In the genomic region with DNA sequence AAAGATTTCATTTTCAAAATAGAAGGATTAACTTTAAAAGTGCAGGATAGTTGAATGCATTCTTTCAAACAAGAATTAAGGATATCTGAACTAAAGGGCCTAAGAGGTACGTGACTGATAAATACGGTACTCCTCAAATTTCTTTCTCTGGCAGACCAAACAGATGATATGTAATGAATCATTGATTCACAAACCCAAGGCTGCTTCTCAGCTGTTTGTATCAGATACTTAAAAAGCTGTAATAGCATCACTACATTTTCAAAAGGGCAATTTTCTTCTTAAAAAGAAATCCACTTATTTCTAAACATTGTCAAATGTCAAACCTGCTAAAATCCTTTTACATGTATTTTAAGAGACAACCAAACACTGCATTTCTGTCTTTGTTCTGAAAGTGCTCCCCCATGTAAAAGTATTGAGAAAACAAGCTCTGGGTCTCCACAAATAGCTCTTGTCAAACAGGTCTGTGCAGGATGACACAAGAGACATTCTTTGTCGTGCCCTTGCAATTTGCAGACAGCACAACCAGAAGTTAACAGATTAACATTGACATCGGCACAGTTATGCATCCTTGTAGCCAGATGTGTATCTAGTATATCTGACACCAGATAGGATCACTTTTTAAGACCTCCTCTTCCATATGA, we compare ENCODE assay signal across 28 cellular contexts.
A peak's percentile ranks its signal among the peaks of the same experiment; 100 is the strongest.
DNase-seq lines count a peak whose midpoint lies in the region; ATAC-seq and TF ChIP-seq lines count a peak whose summit lies in the region.
"Had no signal": no experiment of that assay in that cellular context is flagged by ENCODE, and none has a peak within 500 bp of the region (broad histone marks: within the 10 kb centered on the region; RNA-seq: fewer than 3 reads in every experiment).

No MANE protein-coding gene starts in this region.

- peaks cover 36% of the 10 kb centered on the region for H3K4me1 Mint-ChIP-seq in HFFc6 (ENCODE audit: low read depth)

- no peak overlapping the region for H3K27ac Mint-ChIP-seq in HFFc6

- peak overlapping the region; percentile 51 for H3K27ac ChIP-seq in RWPE2 (ENCODE audit: poor library complexity, severe bottlenecking)
- H3K27ac ChIP-seq: 22Rv1, C4-2B, parathyroid adenoma, right lobe of liver, suprapubic skin, vagina, VCaP had no signal

- H3K4me1 ChIP-seq in RWPE2 (ENCODE audit: insufficient read depth, poor library complexity, severe bottlenecking): peaks cover 26% of the 10 kb centered on the region
- H3K4me1 ChIP-seq in skeletal muscle satellite cell (ENCODE audit: control insufficient read depth, insufficient read depth, low read length): peaks cover 5% of the 10 kb centered on the region
- H3K4me1 ChIP-seq: parathyroid adenoma, right lobe of liver, vagina had no signal

- H3K9ac ChIP-seq in skeletal muscle satellite cell (ENCODE audit: low read depth, low read length): no peak overlapping the region
- H3K9ac ChIP-seq: parathyroid adenoma had no signal

- peaks cover 9% of the 10 kb centered on the region for H3K36me3 Mint-ChIP-seq in HFFc6 (ENCODE audit: low read depth)

- no peaks in the 10 kb centered on the region for H3K27me3 ChIP-seq in RWPE2 (ENCODE audit: insufficient read depth, poor library complexity, severe bottlenecking)
- H3K27me3 ChIP-seq in skeletal muscle satellite cell (ENCODE audit: control insufficient read depth, insufficient read depth, low read length): no peaks in the 10 kb centered on the region
- H3K27me3 ChIP-seq: right lobe of liver, suprapubic skin, vagina had no signal

- DNase-seq in NCI-H1417 (lab: John Stamatoyannopoulos, UW): peak in 2 of 3 experiments; percentile 5 to 37
- no peak for DNase-seq in NCI-H1417 treated with DMSO at 0.1 percent for 48 hours (lab: John Stamatoyannopoulos, UW)
- no peak for DNase-seq in RWPE2 (ENCODE audit: low spot score)
- DNase-seq in medulla oblongata (ENCODE audit: extremely low spot score): peak; percentile 26
- DNase-seq in D341Med (ENCODE audit: low spot score): no peak
- DNase-seq in HFFc6: no peak
- DNase-seq: activated CD4-positive, alpha-beta T cell treated with anti-CD3 and anti-CD28 coated beads for 48 hours; activated gamma-delta T cell; activated T-cell treated with anti-CD3 and anti-CD28 coated beads, Interleukin-2, amount 50 U/mL, for 1 hour; cerebellar nuclear complex; H7; NCI-H1092 treated with DMSO at 0.1 percent for 48 hours; NCI-H2029; NCI-H446; OCI-M1; right lobe of liver; Right ventricle myocardium superior; stimulated activated CD4-positive, alpha-beta T cell treated with anti-CD3 and anti-CD28 coated beads, Interleukin-15, amount 100 ng/mL, for 24 hours; stimulated activated naive CD4-positive, alpha-beta T cell had no signal

- TF ChIP-seq CTCF in RWPE2 (IDR thresholded peaks at IDR 0.05; ENCODE audit: poor library complexity, severe bottlenecking) (no peak), HFFc6 (IDR thresholded peaks at IDR 0.05) (no peak)

- H3K9me3 Mint-ChIP-seq in HFFc6: no peaks in the 10 kb centered on the region
- H3K9me3 Mint-ChIP-seq: neural crest cell had no signal

- no peak overlapping the region for H3K4me3 ChIP-seq in RWPE2 (ENCODE audit: severe bottlenecking)
- H3K4me3 ChIP-seq in skeletal muscle satellite cell (ENCODE audit: low read length): no peak overlapping the region
- H3K4me3 ChIP-seq: right lobe of liver, suprapubic skin, vagina had no signal

- H3K9me3 ChIP-seq in RWPE2 (ENCODE audit: severe bottlenecking) (no peaks in the 10 kb centered on the region), skeletal muscle satellite cell (replicated peaks; ENCODE audit: low read length) (no peaks in the 10 kb centered on the region)
- H3K9me3 ChIP-seq: right lobe of liver, suprapubic skin, vagina had no signal

- ATAC-seq in RWPE2 (ENCODE audit: low read depth) (peak; percentile 62), GM18498 (IDR thresholded peaks at IDR 0.05; ENCODE audit: unreplicated experiment) (no peak)
- ATAC-seq: right lobe of liver had no signal

- H3K4me2 ChIP-seq in skeletal muscle satellite cell (ENCODE audit: low read length): peak overlapping the region; percentile 2

- H3K36me3 ChIP-seq in RWPE2 (ENCODE audit: low read depth) (no peaks in the 10 kb centered on the region), skeletal muscle satellite cell (ENCODE audit: insufficient read depth, low read length) (peaks cover 3% of the 10 kb centered on the region)
- H3K36me3 ChIP-seq: vagina had no signal

- no peaks in the 10 kb centered on the region for H3K27me3 Mint-ChIP-seq in HFFc6 (ENCODE audit: insufficient read depth)

- H3K4me3 Mint-ChIP-seq in HFFc6: no peak overlapping the region
- H3K4me3 Mint-ChIP-seq: neural crest cell had no signal

Comparison
In these comparisons a context has a peak if more than half of its experiments do, and no peak if none do; other contexts are left out.
1. DNase-seq: peak in NCI-H1417 (2 of 3) and medulla oblongata (single experiment); none in NCI-H1417 treated with DMSO at 0.1 percent for 48 hours (single experiment), RWPE2 (single experiment), D341Med (single experiment) and HFFc6 (single experiment).